Comparison of ENCODE assay signal across 16 cellular contexts in the genomic region with DNA sequence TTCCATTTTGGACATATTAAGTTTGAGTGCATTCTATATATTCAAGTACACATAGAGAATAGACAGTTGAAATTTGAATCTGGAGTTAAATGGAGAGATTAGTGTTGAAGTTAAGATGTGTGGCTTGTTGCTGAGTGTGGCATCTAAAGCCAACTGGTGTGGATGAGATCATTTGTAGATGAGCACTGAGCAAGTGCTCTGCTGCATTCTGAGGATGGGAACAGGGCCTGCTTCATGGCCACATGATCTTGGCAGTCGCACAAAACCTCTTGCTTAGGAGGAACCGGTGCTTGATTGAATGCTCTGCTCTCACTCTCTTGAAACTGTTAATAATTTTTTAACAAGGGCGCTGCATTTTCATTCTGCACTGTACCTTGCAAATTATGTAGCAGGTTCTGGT.
"Had no signal": no experiment of that assay in that cellular context is flagged by ENCODE, and none has a peak within 500 bp of the region (broad histone marks: within the 10 kb centered on the region; RNA-seq: fewer than 3 reads in every experiment).

No MANE protein-coding gene starts in this region.

- H3K4me1 ChIP-seq: gastroesophageal sphincter had no signal

- FAIRE-seq: endometrium had no signal

- H3K27me3 ChIP-seq: brain microvascular endothelial cell, gastroesophageal sphincter, tibial nerve had no signal

- H3K9me3 ChIP-seq: gastroesophageal sphincter, tibial nerve had no signal

- DNase-seq: activated CD4-positive, alpha-beta T cell treated with anti-CD3 and anti-CD28 coated beads for 48 hours; activated CD8-positive, alpha-beta memory T cell treated with anti-CD3 and anti-CD28 coated beads, Interleukin-2, amount 50 U/mL, for 48 hours; activated CD8-positive, alpha-beta T cell treated with anti-CD3 and anti-CD28 coated beads, Interleukin-2, amount 10 ng/mL, durations not matched to agents 7 days and 5 days; activated naive CD4-positive, alpha-beta T cell treated with anti-CD3 and anti-CD28 coated beads for 36 hours; brain microvascular endothelial cell; cerebellar nuclear complex; dermis blood vessel endothelial cell; hippocampal formation; mammary epithelial cell; stimulated activated CD4-positive, alpha-beta T cell treated with anti-CD3 and anti-CD28 coated beads, Interleukin-4, amount 100 ng/mL, for 4 hours; T-cell had no signal

- H3K36me3 ChIP-seq: brain microvascular endothelial cell, gastroesophageal sphincter, tibial nerve had no signal

- H3K4me3 ChIP-seq: gastroesophageal sphincter, SK-N-MC, skin epidermis, tibial nerve had no signal

- H3K27ac ChIP-seq: brain microvascular endothelial cell, gastroesophageal sphincter, SK-N-MC, skin epidermis, tibial nerve had no signal

- ATAC-seq: activated CD8-positive, alpha-beta T cell treated with anti-CD3 and anti-CD28 coated beads, Interleukin-2, amount 10 ng/mL, durations not matched to agents 7 days and 5 days; gastroesophageal sphincter; T-cell had no signal
